Comparison of ENCODE assay signal across 7 cellular contexts in the genomic region with DNA sequence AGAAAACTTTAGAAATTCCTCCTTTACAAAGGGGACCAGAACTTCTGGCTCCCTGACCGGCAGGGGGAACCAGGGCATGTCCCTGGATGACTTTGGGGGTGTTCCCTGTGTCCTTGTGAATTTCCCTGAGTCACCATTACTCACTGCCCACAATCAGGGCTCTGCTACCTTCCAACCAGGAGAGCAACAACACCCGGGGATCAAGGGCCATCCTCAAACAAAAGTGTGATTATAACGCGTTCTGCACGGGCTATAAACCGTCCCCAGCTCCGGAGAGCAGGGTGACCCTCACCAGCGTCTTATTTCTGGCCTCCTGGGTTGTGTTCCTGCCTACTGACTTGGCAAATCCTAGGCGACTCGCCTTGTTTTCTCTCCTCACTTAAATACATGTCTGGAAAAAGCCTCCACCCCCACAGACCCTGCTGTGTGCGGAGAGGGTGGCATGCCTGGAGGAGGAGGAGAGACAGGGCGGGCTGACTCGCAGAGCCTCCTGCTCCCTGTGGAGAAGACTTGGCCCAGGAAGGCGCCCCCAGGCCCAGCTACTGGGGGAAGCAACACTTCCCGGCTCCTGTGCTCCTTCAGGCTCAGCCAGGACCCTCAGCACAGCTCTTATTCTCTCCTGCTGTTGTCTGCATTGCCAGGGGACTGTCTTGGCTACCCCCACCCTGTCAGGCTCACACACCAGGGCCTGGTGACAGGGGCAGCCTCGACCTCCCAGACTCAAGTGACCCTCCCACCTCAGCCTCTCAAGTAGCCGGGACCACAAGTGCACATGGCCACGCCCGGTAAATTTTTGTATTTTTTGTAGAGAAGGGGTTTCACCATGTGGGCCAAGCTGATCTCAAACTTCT. TPM values are rescaled to one million over a fixed set of nuclear protein-coding genes. Genes with fewer than 3 reads are reported as not detected.
A peak's percentile ranks its signal among the peaks of the same experiment; 100 is the strongest.
DNase-seq lines count a peak whose midpoint lies in the region; ATAC-seq and TF ChIP-seq lines count a peak whose summit lies in the region.

No MANE protein-coding gene starts in this region.

- no peak for TF ChIP-seq POLR2A in suprapubic skin (IDR thresholded peaks at IDR 0.05)

- no peaks in the 10 kb centered on the region for H3K27me3 Mint-ChIP-seq in CD8-positive, alpha-beta T cell (ENCODE audit: low read depth)

- POLR2A ChIA-PET in CD8-positive, alpha-beta T cell (lab: Charles Lee), result interaction anchor here (1.0 kb wide), 1 partner anchor 112 kb away, joined by 3 read pairs; no protein-coding TSS in a partner anchor

- H3K4me1 Mint-ChIP-seq in CD8-positive, alpha-beta T cell (ENCODE audit: low read depth), result no peaks in the 10 kb centered on the region

- CTCF ChIA-PET in CD8-positive, alpha-beta T cell (lab: Charles Lee), result interaction anchor here (1.0 to 2.3 kb wide), 6 partner anchors 8 to 151 kb away, joined by 3 to 7 read pairs (median 4); no protein-coding TSS in a partner anchor

- no peak overlapping the region for H3K4me3 Mint-ChIP-seq in CD8-positive, alpha-beta T cell

- ATAC-seq in CD8-positive, alpha-beta T cell, result no peak

- peaks cover 34% of the 10 kb centered on the region for H3K4me1 ChIP-seq in suprapubic skin
- H3K4me1 ChIP-seq in CD8-positive, alpha-beta T cell (ENCODE audit: insufficient read depth, low read length), result no peaks in the 10 kb centered on the region

- intact Hi-C loops in CD8-positive, alpha-beta T cell (cut with DNase I, micrococcal nuclease), result no loop called here

- peak overlapping the region; percentile 29 for H3K27ac ChIP-seq in cingulate gyrus (ENCODE audit: low read depth, low read length)
- H3K27ac ChIP-seq in suprapubic skin, result peak overlapping the region; percentile 87
- H3K27ac ChIP-seq in CD8-positive, alpha-beta T cell (ENCODE audit: low read depth, low read length), result no peak overlapping the region

- DNase-seq in GM06990 (ENCODE audit: extremely low read depth, insufficient read length), result no peak
- DNase-seq in NCI-H2227 (lab: John Stamatoyannopoulos, UW; ENCODE audit: unreplicated experiment), result peak; percentile 78
- peak; percentile 90 for DNase-seq in left kidney (ENCODE audit: low read depth, low spot score)
- peak in 1 of 2 donors; percentile 78 for DNase-seq in suprapubic skin (ENCODE audit: low spot score in 2 of 2)
- no peak for DNase-seq in CD8-positive, alpha-beta T cell
- DNase-seq in NCI-H2029 (lab: John Stamatoyannopoulos, UW), result no peak

- H3K36me3 ChIP-seq in GM06990 (ENCODE audit: control insufficient read depth, insufficient read depth, low read length) (no peaks in the 10 kb centered on the region), suprapubic skin (no peaks in the 10 kb centered on the region)
- H3K36me3 ChIP-seq in CD8-positive, alpha-beta T cell (ENCODE audit: insufficient read depth, low read length), result no peaks in the 10 kb centered on the region

- TF ChIP-seq CTCF in GM06990 (IDR thresholded peaks at IDR 0.05; ENCODE audit: insufficient read depth, low read length, poor library complexity, severe bottlenecking), result peak; percentile 29
- peak; percentile 47 to 56 for TF ChIP-seq CTCF in suprapubic skin (IDR thresholded peaks at IDR 0.05)
- TF ChIP-seq CTCF in CD8-positive, alpha-beta T cell (IDR thresholded peaks at IDR 0.05), result no peak

- no peaks in the 10 kb centered on the region for H3K9me3 Mint-ChIP-seq in CD8-positive, alpha-beta T cell

- no peak for TF ChIP-seq EP300 in suprapubic skin (IDR thresholded peaks at IDR 0.05)

- H3K4me3 ChIP-seq in GM06990 (replicated peaks; ENCODE audit: low read depth, low read length) (no peak overlapping the region), suprapubic skin (no peak overlapping the region)
- no peak overlapping the region for H3K4me3 ChIP-seq in CD8-positive, alpha-beta T cell (ENCODE audit: low read depth, low read length)

- WGBS in suprapubic skin, result 32% methylated on average over 16 of the region's 19 CpGs

- no peak overlapping the region for H3K27ac Mint-ChIP-seq in CD8-positive, alpha-beta T cell

- no peaks in the 10 kb centered on the region for H3K27me3 ChIP-seq in GM06990 (replicated peaks; ENCODE audit: control insufficient read depth, insufficient read depth, low read length)
- H3K27me3 ChIP-seq in suprapubic skin, result no peaks in the 10 kb centered on the region
- H3K27me3 ChIP-seq in CD8-positive, alpha-beta T cell (ENCODE audit: insufficient read depth, low read length), result no peaks in the 10 kb centered on the region

- no peaks in the 10 kb centered on the region for H3K9me3 ChIP-seq in suprapubic skin
- no peaks in the 10 kb centered on the region for H3K9me3 ChIP-seq in CD8-positive, alpha-beta T cell (ENCODE audit: low read length)

- no peaks in the 10 kb centered on the region for H3K36me3 Mint-ChIP-seq in CD8-positive, alpha-beta T cell

RNA-seq across cellular contexts. Expression of gene FGD2, which starts 54.1 kb away (rescaled TPM):
- total RNA-seq in suprapubic skin, result 10 to 100 TPM in 1 of 4 donors, 1 to 10 TPM in 3; 2.4 to 13.6 (median 4.6) TPM
- under 1 TPM; 0.68 to 0.83 TPM for total RNA-seq in CD8-positive, alpha-beta T cell

Comparison
In these comparisons a context has a peak if more than half of its experiments do, and no peak if none do; other contexts are left out.
1. DNase-seq: peak in NCI-H2227 (single experiment) and left kidney (single experiment); none in GM06990 (single experiment), CD8-positive, alpha-beta T cell (0 of 7) and NCI-H2029 (single experiment).